ENCODE assay signal across 1 cellular context in genomic region chr2:42127425-42128424, GRCh38.
TF ChIP-seq lines count a peak whose summit lies in the region.

No MANE protein-coding gene starts in this region.

TF ChIP-seq in HepG2, 621 proteins besides CTCF, POLR2A, EP300 and RAD21 (continued from another document and continues in another):
- no peak for TF ChIP-seq E2F5 (CRISPR knock-in tag; conservative IDR thresholded peaks at IDR 0.05)
- TF ChIP-seq KAT7 (CRISPR knock-in tag; IDR thresholded peaks at IDR 0.05; ENCODE audit: borderline replicate concordance) = no peak; the same call in 1 of the 2 replicates
- TF ChIP-seq PBX2 (CRISPR knock-in tag; IDR thresholded peaks at IDR 0.05) = no peak
- TF ChIP-seq ZSCAN29 (CRISPR knock-in tag; conservative IDR thresholded peaks at IDR 0.05) = no peak; the same call in 1 of the 2 replicates
- TF ChIP-seq MAFF (IDR thresholded peaks at IDR 0.05; ENCODE audit: low read depth, low read length) = peak; percentile 26; the same call in 1 of the 2 replicates
- TF ChIP-seq RFX3 (CRISPR knock-in tag; IDR thresholded peaks at IDR 0.05) = no peak
- no peak for TF ChIP-seq E2F2 (CRISPR knock-in tag; IDR thresholded peaks at IDR 0.05; ENCODE audit: borderline replicate concordance)
- peak; percentile 67 for TF ChIP-seq HNF1A (IDR thresholded peaks at IDR 0.05; ENCODE audit: low read depth)
- peak; percentile 91; the same call in 1 of the 2 replicates for TF ChIP-seq HNF1A (CRISPR knock-in tag; IDR thresholded peaks at IDR 0.05; ENCODE audit: borderline replicate concordance)
- no peak for TF ChIP-seq ZNF446 (CRISPR knock-in tag; IDR thresholded peaks at IDR 0.05)
- TF ChIP-seq ZNF724P (CRISPR knock-in tag; IDR thresholded peaks at IDR 0.05; ENCODE audit: borderline replicate concordance) = no peak
- TF ChIP-seq ZNF501 (CRISPR knock-in tag; IDR thresholded peaks at IDR 0.05) = no peak; the same call in 1 of the 2 replicates
- TF ChIP-seq NCOA1 (CRISPR knock-in tag; IDR thresholded peaks at IDR 0.05) = peak; percentile 95; the same call in 1 of the 2 replicates
- 0 out of 2 replicates have a peak, but pooled peaks have one; percentile 15 for TF ChIP-seq JUND (CRISPR knock-in tag; IDR thresholded peaks at IDR 0.05)
- TF ChIP-seq ZNF7 (CRISPR knock-in tag; IDR thresholded peaks at IDR 0.05) = no peak
- no peak for TF ChIP-seq PAWR (CRISPR knock-in tag; IDR thresholded peaks at IDR 0.05; ENCODE audit: borderline replicate concordance)
- TF ChIP-seq SKIL (CRISPR knock-in tag; IDR thresholded peaks at IDR 0.05; ENCODE audit: borderline replicate concordance) = peak; percentile 38; the same call in 1 of the 2 replicates
- no peak for TF ChIP-seq MTF1 (CRISPR knock-in tag; IDR thresholded peaks at IDR 0.05)
- TF ChIP-seq NFE2 (CRISPR knock-in tag; IDR thresholded peaks at IDR 0.05) = no peak
- TF ChIP-seq KAT2B (IDR thresholded peaks at IDR 0.05; ENCODE audit: borderline replicate concordance, low read depth, low read length) = no peak
- no peak for TF ChIP-seq ZMYM2 (CRISPR knock-in tag; IDR thresholded peaks at IDR 0.05)
- TF ChIP-seq HNRNPK (IDR thresholded peaks at IDR 0.05; ENCODE audit: low read depth, low read length, poor library complexity, severe bottlenecking) = no peak
- TF ChIP-seq ZNF639 (CRISPR knock-in tag; conservative IDR thresholded peaks at IDR 0.05) = 0 out of 2 replicates have a peak, but pooled peaks have one; percentile 20
- no peak for TF ChIP-seq BRCA1 (CRISPR knock-in tag; IDR thresholded peaks at IDR 0.05)
- TF ChIP-seq MTF2 (CRISPR knock-in tag; IDR thresholded peaks at IDR 0.05; ENCODE audit: borderline replicate concordance) = no peak
- TF ChIP-seq FOXC1 (CRISPR knock-in tag; IDR thresholded peaks at IDR 0.05; ENCODE audit: borderline replicate concordance) = no peak
- TF ChIP-seq ZBED4 (CRISPR knock-in tag; IDR thresholded peaks at IDR 0.05; ENCODE audit: borderline replicate concordance) = no peak; the same call in none of the 2 replicates
- TF ChIP-seq CERS6 (CRISPR knock-in tag; IDR thresholded peaks at IDR 0.05) = no peak
- TF ChIP-seq RAD51 (IDR thresholded peaks at IDR 0.05; ENCODE audit: borderline replicate concordance) = no peak
- TF ChIP-seq MIER3 (CRISPR knock-in tag; IDR thresholded peaks at IDR 0.05; ENCODE audit: borderline replicate concordance) = no peak
- no peak for TF ChIP-seq SNAPC5 (CRISPR knock-in tag; IDR thresholded peaks at IDR 0.05; ENCODE audit: borderline replicate concordance)
- TF ChIP-seq EED (CRISPR knock-in tag; IDR thresholded peaks at IDR 0.05) = no peak
- no peak for TF ChIP-seq LRRFIP1 (CRISPR knock-in tag; conservative IDR thresholded peaks at IDR 0.05)
